In the genomic region with DNA sequence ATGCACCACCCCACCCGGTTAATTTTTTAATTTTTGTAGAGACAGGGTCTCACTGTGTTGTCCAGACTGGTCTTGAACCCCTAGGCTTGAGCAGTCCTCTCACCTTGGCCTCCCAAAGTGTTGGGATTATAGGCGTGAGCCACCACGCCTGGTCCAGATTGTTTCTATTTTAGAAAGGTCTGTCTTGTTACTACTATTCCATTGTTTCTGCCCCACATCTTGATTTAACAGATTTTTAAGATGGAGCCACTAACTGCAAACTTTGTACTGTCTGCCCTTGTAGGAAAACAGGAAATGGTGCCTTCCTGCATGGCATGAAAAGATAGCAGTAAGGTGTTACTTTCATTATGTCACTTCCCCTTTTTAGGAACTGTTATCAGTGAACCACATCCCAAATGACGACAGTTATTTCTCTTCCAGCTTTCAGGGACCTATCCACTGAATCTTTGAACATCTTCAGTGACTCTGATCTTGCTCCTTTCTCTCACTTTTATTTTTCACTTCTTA, we compare ENCODE assay signal across 8 cellular contexts. TPM values are rescaled to one million over a fixed set of nuclear protein-coding genes. Genes with fewer than 3 reads are reported as not detected.
DNase-seq lines count a peak whose midpoint lies in the region; ATAC-seq and TF ChIP-seq lines count a peak whose summit lies in the region.

No MANE protein-coding gene starts in this region.

- peaks cover 16% of the 10 kb centered on the region for H3K4me1 ChIP-seq in OCI-LY1 (ENCODE audit: insufficient read depth, low read length, severe bottlenecking)

- peaks cover 72% of the 10 kb centered on the region for H3K36me3 ChIP-seq in OCI-LY1 (ENCODE audit: insufficient read depth, low read length)

- H3K9me2 ChIP-seq in OCI-LY1 (ENCODE audit: low read depth, low read length) = no peaks in the 10 kb centered on the region

- H3K9ac ChIP-seq in OCI-LY1 (ENCODE audit: low read length) = no peak overlapping the region

- H3K27ac ChIP-seq in OCI-LY1 (ENCODE audit: low read depth, low read length, poor library complexity, severe bottlenecking) = peak overlapping the region; percentile 58

- no peaks in the 10 kb centered on the region for H3K9me3 ChIP-seq in OCI-LY1 (ENCODE audit: low read length)

- POLR2A ChIA-PET in naive thymus-derived CD8-positive, alpha-beta T cell (lab: Charles Lee) = interaction anchor here (3.0 kb wide), 1 partner anchor 23 kb away, joined by 27 read pairs; a partner anchor contains a TSS

- peak overlapping the region; percentile 49 to 87 (median 82) for H3K27ac Mint-ChIP-seq in naive thymus-derived CD8-positive, alpha-beta T cell

- no peaks in the 10 kb centered on the region for H3K27me3 Mint-ChIP-seq in naive thymus-derived CD8-positive, alpha-beta T cell

- H3K36me3 Mint-ChIP-seq in naive thymus-derived CD8-positive, alpha-beta T cell = peaks cover 12 to 56% (median 39%) of the 10 kb centered on the region in 3 donors

- H3K79me2 ChIP-seq in OCI-LY1 (ENCODE audit: insufficient read depth, low read length) = no peaks in the 10 kb centered on the region

- H3K9me3 Mint-ChIP-seq in naive thymus-derived CD8-positive, alpha-beta T cell = peaks cover 0 to 12% (median 0%) of the 10 kb centered on the region in 9 donors

- H3K27me3 ChIP-seq in OCI-LY1 (ENCODE audit: insufficient read depth, low read length) = no peaks in the 10 kb centered on the region

- H3K4me2 ChIP-seq in OCI-LY1 (ENCODE audit: low read length) = no peak overlapping the region

- DNase-seq in naive thymus-derived CD8-positive, alpha-beta T cell = no peak
- no peak for DNase-seq in NCI-H748 treated with DMSO at 0.1 percent for 48 hours (lab: John Stamatoyannopoulos, UW)
- no peak for DNase-seq in stimulated activated CD8-positive, alpha-beta memory T cell treated with anti-CD3 and anti-CD28 coated beads, Interleukin-4, amount 100 ng/mL, for 48 hours
- DNase-seq in medulla oblongata (ENCODE audit: extremely low spot score) = no peak
- DNase-seq in anterior cingulate cortex (lab: John Stamatoyannopoulos, UW) = no peak

- ATAC-seq in GM18909 (IDR thresholded peaks at IDR 0.05; ENCODE audit: poor library complexity, unreplicated experiment) = peak; percentile 92
- peak; percentile 79 for ATAC-seq in HG02884 (IDR thresholded peaks at IDR 0.05; ENCODE audit: unreplicated experiment)
- peak; percentile 37 to 44 for ATAC-seq in naive thymus-derived CD8-positive, alpha-beta T cell

- H3F3A ChIP-seq in OCI-LY1 (ENCODE audit: insufficient read depth, low read length) = no peaks in the 10 kb centered on the region

- no peak overlapping the region for H3K4me3 ChIP-seq in OCI-LY1 (ENCODE audit: low read depth, low read length, poor library complexity, severe bottlenecking)

- peak overlapping the region in 8 of 10 donors; percentile 37 to 64 (median 48) for H3K4me3 Mint-ChIP-seq in naive thymus-derived CD8-positive, alpha-beta T cell

- no peak overlapping the region for H2AFZ ChIP-seq in OCI-LY1 (ENCODE audit: low read length)

- no peak for TF ChIP-seq CTCF in OCI-LY1 (IDR thresholded peaks at IDR 0.05; ENCODE audit: low read length)

- H3K4me1 Mint-ChIP-seq in naive thymus-derived CD8-positive, alpha-beta T cell = peaks cover 14 to 30% (median 20%) of the 10 kb centered on the region in 4 donors

- no peaks in the 10 kb centered on the region for H4K20me1 ChIP-seq in OCI-LY1 (ENCODE audit: insufficient read depth, low read length)

RNA-seq across cellular contexts. Expression of a gene that starts 23.2 kb away (rescaled TPM):
- 100 to 1,000 TPM; 210 to 215 TPM for total RNA-seq in naive thymus-derived CD8-positive, alpha-beta T cell
- polyA plus RNA-seq in naive thymus-derived CD8-positive, alpha-beta T cell = 10 to 100 TPM; 22.3 to 25.3 (median 22.4) TPM

RNA-seq across cellular contexts. Expression of a gene that starts 23.4 kb away (rescaled TPM):
- 10 to 100 TPM; 45.9 to 49.2 TPM for total RNA-seq in naive thymus-derived CD8-positive, alpha-beta T cell
- 10 to 100 TPM; 18.7 to 21.6 (median 19.4) TPM for polyA plus RNA-seq in naive thymus-derived CD8-positive, alpha-beta T cell

RNA-seq across cellular contexts. Expression of a gene that starts 56.6 kb away (rescaled TPM):
- total RNA-seq in naive thymus-derived CD8-positive, alpha-beta T cell = 10 to 100 TPM; 14.9 to 17.8 TPM
- polyA plus RNA-seq in naive thymus-derived CD8-positive, alpha-beta T cell = 1 to 10 TPM; 1.1 to 2.0 (median 1.9) TPM

Comparison
In these comparisons a context has a peak if more than half of its experiments do, and no peak if none do; other contexts are left out.
1. ATAC-seq: peak in every context shown above with its lines; median percentile 92 in GM18909; 79 in HG02884; 40 in naive thymus-derived CD8-positive, alpha-beta T cell.